In genomic region chrX:53682885-53683555, GRCh38 we compare ENCODE assay signal across 8 cellular contexts. TPM values are rescaled to one million over a fixed set of nuclear protein-coding genes. Genes with fewer than 3 reads are reported as not detected.
DNase-seq lines count a peak whose midpoint lies in the region; ATAC-seq and TF ChIP-seq lines count a peak whose summit lies in the region.

No MANE protein-coding gene starts in this region.

- H3K27ac Mint-ChIP-seq in neural progenitor cell, result peak overlapping the region; percentile 54

- H3K4me3 Mint-ChIP-seq in neural progenitor cell, result peak overlapping the region; percentile 95

- H3K4me2 ChIP-seq in neural progenitor cell, result peak overlapping the region; percentile 76

- H3K4me3 ChIP-seq in heart left ventricle (peak overlapping the region; percentile 29 to 96 (median 68)), esophagus muscularis mucosa (peak overlapping the region; percentile 65 to 76 (median 70)), neural progenitor cell (peak overlapping the region; percentile 57)

- ATAC-seq in heart left ventricle (no peak), left ventricle myocardium superior (no peak)

- TF ChIP-seq CTCF in heart left ventricle (IDR thresholded peaks at IDR 0.05), result no peak
- no peak for TF ChIP-seq CTCF in esophagus muscularis mucosa (IDR thresholded peaks at IDR 0.05)
- TF ChIP-seq CTCF in neural progenitor cell (IDR thresholded peaks at IDR 0.05), result no peak

- TF ChIP-seq EP300 in esophagus muscularis mucosa (IDR thresholded peaks at IDR 0.05), result no peak

- peaks cover 6% of the 10 kb centered on the region for H3K9me3 Mint-ChIP-seq in neural progenitor cell

- peaks cover 74% of the 10 kb centered on the region for H3K79me2 ChIP-seq in neural progenitor cell (ENCODE audit: low read depth)

- DNase-seq in heart left ventricle, result peak in 2 of 5 donors; percentile 19 to 32
- DNase-seq in left ventricle myocardium superior, result no peak
- peak; percentile 49 to 51 for DNase-seq in NCI-H446 (lab: John Stamatoyannopoulos, UW)
- peak; percentile 24 for DNase-seq in activated CD4-positive, alpha-beta T cell treated with anti-CD3 and anti-CD28 coated beads, Interleukin-2, amount 50 U/mL, for 1 hour
- DNase-seq in esophagus muscularis mucosa (ENCODE audit: extremely low spot score), result no peak
- DNase-seq in neural progenitor cell (ENCODE audit: low spot score), result peak; percentile 50
- DNase-seq in foreskin melanocyte, result no peak
- DNase-seq in cortex of kidney (lab: John Stamatoyannopoulos, UW), result no peak

- H3K27ac ChIP-seq in heart left ventricle (peak overlapping the region; percentile 73 to 93 (median 88)), esophagus muscularis mucosa (replicated peaks in 1 of 4) (peak overlapping the region; percentile 87 to 92 (median 90)), neural progenitor cell (peak overlapping the region; percentile 95)

- intact Hi-C loops in heart left ventricle (cut with DNase I) (loop anchor here in 3 of 10 donors (5.0 to 10.0 kb wide), 2 partner anchors 362 to 499 kb away; partner anchors contain the start of genes PHF8 (in 2 of the 3) and FAM120C (in 1 of the 3)), left ventricle myocardium superior (cut with micrococcal nuclease) (no loop called here), esophagus muscularis mucosa (cut with DNase I) (no loop called here)

- H3K36me3 Mint-ChIP-seq in neural progenitor cell, result peaks cover 9% of the 10 kb centered on the region

- peaks cover 5% of the 10 kb centered on the region for H3K27me3 Mint-ChIP-seq in neural progenitor cell (ENCODE audit: insufficient read depth, low read depth)

- TF ChIP-seq POLR2A in heart left ventricle (IDR thresholded peaks at IDR 0.05) (no peak), esophagus muscularis mucosa (IDR thresholded peaks at IDR 0.05; ENCODE audit: low read depth) (no peak)

- H3K9me3 ChIP-seq in heart left ventricle (peaks cover 0 to 7% (median 0%) of the 10 kb centered on the region in 12 donors), esophagus muscularis mucosa (peaks cover 0 to 6% (median 0%) of the 10 kb centered on the region in 4 donors), neural progenitor cell (ENCODE audit: low read depth) (peaks cover under 1% of the 10 kb centered on the region)

- H3K36me3 ChIP-seq in heart left ventricle (peaks cover 0 to 39% (median 30%) of the 10 kb centered on the region in 9 donors), esophagus muscularis mucosa (peaks cover 0 to 11% (median 5%) of the 10 kb centered on the region in 4 donors), neural progenitor cell (peaks cover 6% of the 10 kb centered on the region)

- H4K20me1 ChIP-seq in neural progenitor cell (ENCODE audit: low read depth), result peaks cover 43% of the 10 kb centered on the region

- peaks cover 0 to 36% (median 7%) of the 10 kb centered on the region in 12 donors for H3K4me1 ChIP-seq in heart left ventricle
- peaks cover 6 to 40% (median 28%) of the 10 kb centered on the region in 4 donors for H3K4me1 ChIP-seq in esophagus muscularis mucosa
- H3K4me1 ChIP-seq in neural progenitor cell, result no peaks in the 10 kb centered on the region

- H3K9ac ChIP-seq in neural progenitor cell, result peak overlapping the region; percentile 94

- H2AFZ ChIP-seq in neural progenitor cell (replicated peaks), result no peak overlapping the region

- WGBS in heart left ventricle, 4 donors, result 2 to 41% (median 19%) methylated on average over 24 of the region's 24 CpGs
- whole genome bisulfite sequencing in esophagus muscularis mucosa, result 54% methylated on average over 24 of the region's 24 CpGs

- H3K4me1 Mint-ChIP-seq in neural progenitor cell, result peaks cover 9% of the 10 kb centered on the region

- H3K27me3 ChIP-seq in heart left ventricle, result no peaks in the 10 kb centered on the region
- no peaks in the 10 kb centered on the region for H3K27me3 ChIP-seq in esophagus muscularis mucosa
- no peaks in the 10 kb centered on the region for H3K27me3 ChIP-seq in neural progenitor cell

- peaks cover 31% of the 10 kb centered on the region for H3F3A ChIP-seq in neural progenitor cell (ENCODE audit: low read depth)

RNA-seq across cellular contexts. Expression of gene HUWE1, which starts 3.5 kb away (rescaled TPM):
- 100 to 1,000 TPM; 122 to 222 (median 172) TPM for total RNA-seq in heart left ventricle
- polyA plus RNA-seq in heart left ventricle, result 100 to 1,000 TPM in 1 of 2 donors, 10 to 100 TPM in 1; 34.7 to 104 TPM
- 119 TPM for total RNA-seq in left ventricle myocardium superior
- total RNA-seq in esophagus muscularis mucosa, result 100 to 1,000 TPM; 100 to 149 (median 129) TPM
- 149 and 154 TPM in 2 replicates for total RNA-seq in neural progenitor cell (ENCODE audit: low replicate concordance)

Comparison
In these comparisons a context has a peak if more than half of its experiments do, and no peak if none do; other contexts are left out.
1. DNase-seq: peak in NCI-H446 (2 of 2), activated CD4-positive, alpha-beta T cell treated with anti-CD3 and anti-CD28 coated beads, Interleukin-2, amount 50 U/mL, for 1 hour (single experiment) and neural progenitor cell (single experiment); none in left ventricle myocardium superior (single experiment), esophagus muscularis mucosa (single experiment), foreskin melanocyte (single experiment) and cortex of kidney (single experiment).
2. Peak in every context shown above with its lines, with median percentiles within 50 percentile points of each other: H3K27ac ChIP-seq and H3K4me3 ChIP-seq.